Comparison of ENCODE assay signal across 8 cellular contexts in the genomic region with DNA sequence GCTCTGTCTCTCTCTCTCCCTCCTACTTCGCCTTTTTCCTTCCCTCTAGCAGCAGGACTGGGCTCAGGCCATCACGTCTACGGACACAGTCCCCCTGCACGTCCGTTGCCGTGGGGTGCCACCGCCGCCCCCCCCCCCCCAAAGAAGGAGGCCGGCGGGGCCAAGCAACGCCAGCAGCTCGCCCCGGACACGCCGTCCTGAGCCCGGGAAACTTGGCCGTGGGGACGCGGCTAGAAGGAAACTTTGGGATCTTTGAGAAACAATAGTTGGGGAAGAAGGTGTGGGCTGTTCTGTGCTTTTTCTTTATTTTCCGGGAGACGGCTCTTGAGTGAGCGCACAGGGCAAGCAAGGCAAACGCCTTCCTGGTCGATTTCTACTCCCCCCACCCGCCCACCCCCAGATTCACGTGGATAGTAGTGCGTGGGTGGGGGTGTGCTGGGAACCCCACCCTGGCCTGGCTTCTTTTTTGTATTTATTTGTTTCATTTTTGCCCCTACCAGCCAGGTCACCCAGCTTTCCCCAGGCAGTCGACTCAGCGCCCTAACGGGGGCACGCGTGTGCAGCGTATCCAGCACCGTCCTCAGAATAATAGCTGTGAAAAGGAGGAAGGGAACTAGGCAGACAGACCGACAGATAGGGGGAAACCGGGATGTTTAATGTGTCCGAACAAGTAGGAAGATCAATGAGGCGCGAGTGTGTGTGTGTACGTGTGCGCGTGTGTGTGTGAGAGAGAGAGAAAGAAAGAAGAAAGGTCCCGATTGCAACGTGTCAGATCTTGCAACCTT. TPM values are rescaled to one million over a fixed set of nuclear protein-coding genes. Genes with fewer than 3 reads are reported as not detected.
A peak's percentile ranks its signal among the peaks of the same experiment; 100 is the strongest.
DNase-seq lines count a peak whose midpoint lies in the region; ATAC-seq, FAIRE-seq and TF ChIP-seq lines count a peak whose summit lies in the region.

No MANE protein-coding gene starts in this region.

- DNase-seq in AG08395 (ENCODE audit: low spot score) (peak; percentile 27), GM12892 (ENCODE audit: insufficient read length) (peak; percentile 34), RWPE2 (ENCODE audit: low spot score) (no peak), T47D (ENCODE audit: low read depth in 1 of 2, low spot score in 1 of 2) (peak; percentile 19 to 42), iris pigment epithelial cell (ENCODE audit: low read depth) (peak; percentile 56), smooth muscle cell (lab: John Stamatoyannopoulos, UW; ENCODE audit: unreplicated experiment) (peak; percentile 23), NCI-H1436 (lab: John Stamatoyannopoulos, UW) (no peak)

- WGBS in smooth muscle cell (ENCODE audit: low lambda C conversion rate) = under 1% methylated on average over 44 of the region's 44 CpGs

- H3K9me3 ChIP-seq in RWPE2 (ENCODE audit: severe bottlenecking) = no peaks in the 10 kb centered on the region
- no peaks in the 10 kb centered on the region for H3K9me3 ChIP-seq in smooth muscle cell (replicated peaks; ENCODE audit: low read depth)

- H3K4me2 ChIP-seq in smooth muscle cell = peak overlapping the region; percentile 97

- H2AFZ ChIP-seq in smooth muscle cell (ENCODE audit: low read depth) = peak overlapping the region; percentile 92

- peak overlapping the region; percentile 96 for H3K9ac ChIP-seq in smooth muscle cell (ENCODE audit: low read depth)

- in situ Hi-C loops in T47D (cut with HindIII; ENCODE audit: low pct_unique_long_range_greater_than_20kb, low sequenced_read_pairs) = no loop called here

- peak; percentile 15; the same call in 1 of the 3 replicates for ATAC-seq in RWPE2 (ENCODE audit: low read depth)
- ATAC-seq in GM18861 (IDR thresholded peaks at IDR 0.05; ENCODE audit: unreplicated experiment) = no peak

- TF ChIP-seq CTCF in RWPE2 (IDR thresholded peaks at IDR 0.05; ENCODE audit: poor library complexity, severe bottlenecking) = peak; percentile 16
- no peak for TF ChIP-seq CTCF in smooth muscle cell (IDR thresholded peaks at IDR 0.05; ENCODE audit: borderline replicate concordance, insufficient read depth, poor library complexity, severe bottlenecking)

- no peaks in the 10 kb centered on the region for H3K4me1 ChIP-seq in RWPE2 (ENCODE audit: insufficient read depth, poor library complexity, severe bottlenecking)
- peaks cover 13% of the 10 kb centered on the region for H3K4me1 ChIP-seq in smooth muscle cell (ENCODE audit: low read depth)

- peak overlapping the region; percentile 47 for H3K27ac ChIP-seq in RWPE2 (ENCODE audit: poor library complexity, severe bottlenecking)
- H3K27ac ChIP-seq in smooth muscle cell (ENCODE audit: low read depth) = peak overlapping the region; percentile 92

- H3K36me3 ChIP-seq in RWPE2 (ENCODE audit: low read depth) = no peaks in the 10 kb centered on the region
- no peaks in the 10 kb centered on the region for H3K36me3 ChIP-seq in smooth muscle cell (ENCODE audit: low read depth)

- FAIRE-seq in GM12892 (lab: Jason Lieb, UNC) = peak; percentile 27

- no peaks in the 10 kb centered on the region for H3K27me3 ChIP-seq in RWPE2 (ENCODE audit: insufficient read depth, poor library complexity, severe bottlenecking)
- H3K27me3 ChIP-seq in smooth muscle cell (ENCODE audit: low read depth) = peaks cover 4% of the 10 kb centered on the region

- no peak for TF ChIP-seq POLR2A in GM12892 (IDR thresholded peaks at IDR 0.05; ENCODE audit: low read depth, low read length)

- peaks cover 26% of the 10 kb centered on the region for H4K20me1 ChIP-seq in smooth muscle cell (ENCODE audit: low read depth)

- H3F3A ChIP-seq in smooth muscle cell (ENCODE audit: low read depth) = peaks cover 7% of the 10 kb centered on the region

- H3K79me2 ChIP-seq in smooth muscle cell (ENCODE audit: low read depth) = peaks cover 14% of the 10 kb centered on the region

- peak overlapping the region; percentile 60 for H3K4me3 ChIP-seq in RWPE2 (ENCODE audit: severe bottlenecking)
- peak overlapping the region; percentile 92 for H3K4me3 ChIP-seq in smooth muscle cell

RNA-seq across cellular contexts. Expression of a gene that starts 1.4 kb away (rescaled TPM):
- 16.5 TPM for polyA plus RNA-seq in GM12892 (2012; ENCODE audit: missing spikeins)
- total RNA-seq in smooth muscle cell = 42.6 and 52.3 TPM in 2 replicates
- 35.9 and 47.9 TPM in 2 replicates for polyA plus RNA-seq in smooth muscle cell

Comparison
In these comparisons a context has a peak if more than half of its experiments do, and no peak if none do; other contexts are left out.
1. DNase-seq: peak in AG08395 (single experiment), GM12892 (single experiment), T47D (2 of 2), iris pigment epithelial cell (single experiment) and smooth muscle cell (single experiment); none in RWPE2 (single experiment) and NCI-H1436 (single experiment).